In genomic region chr4:123557857-123558536, GRCh38 we compare ENCODE assay signal across 20 cellular contexts.
A peak's percentile ranks its signal among the peaks of the same experiment; 100 is the strongest.
DNase-seq lines count a peak whose midpoint lies in the region; ATAC-seq and TF ChIP-seq lines count a peak whose summit lies in the region.
"Had no signal": no experiment of that assay in that cellular context is flagged by ENCODE, and none has a peak within 500 bp of the region (broad histone marks: within the 10 kb centered on the region; RNA-seq: fewer than 3 reads in every experiment).

No MANE protein-coding gene starts in this region.

- peaks cover 4% of the 10 kb centered on the region for H3K27me3 Mint-ChIP-seq in activated CD8-positive, alpha-beta T cell treated with anti-CD3 and anti-CD28 coated beads, Interleukin-2, amount 10 ng/mL, durations not matched to agents 7 days and 5 days (ENCODE audit: low read depth)
- H3K27me3 Mint-ChIP-seq in activated CD8-positive, alpha-beta T cell treated with anti-CD3 and anti-CD28 coated beads for 36 hours = no peaks in the 10 kb centered on the region
- H3K27me3 Mint-ChIP-seq in WTC11 (ENCODE audit: low read depth) (no peaks in the 10 kb centered on the region), GM23338 (ENCODE audit: insufficient read depth, low read depth, poor library complexity) (peaks cover 5% of the 10 kb centered on the region)
- H3K27me3 Mint-ChIP-seq: CD4-positive, CD25-positive, alpha-beta regulatory T cell had no signal

- no peak overlapping the region for H4K91ac ChIP-seq in IMR-90 (ENCODE audit: insufficient read depth, low read depth, low read length)

- dilution Hi-C loops in IMR-90 (cut with HindIII; ENCODE audit: low sequenced_read_pairs, unreplicated experiment) = no loop called here

- H2BK15ac ChIP-seq in IMR-90 (ENCODE audit: low read depth, low read length) (peak overlapping the region; percentile 80; the same call in 1 of the 3 replicates), mesendoderm (replicated peaks; ENCODE audit: low read depth) (no peak overlapping the region)

- H4K20me1 ChIP-seq in IMR-90 (ENCODE audit: insufficient read depth, low read length) = no peaks in the 10 kb centered on the region
- no peaks in the 10 kb centered on the region for H4K20me1 ChIP-seq in GM23338 (replicated peaks; ENCODE audit: insufficient read depth)
- H4K20me1 ChIP-seq: BLaER1 had no signal

- no peaks in the 10 kb centered on the region for H3K9me3 ChIP-seq in IMR-90 (ENCODE audit: control insufficient read depth, insufficient read depth, low read length)
- H3K9me3 ChIP-seq: BLaER1, Caco-2, HAP-1 had no signal

- no peaks in the 10 kb centered on the region for H3K9me3 Mint-ChIP-seq in activated CD8-positive, alpha-beta T cell treated with anti-CD3 and anti-CD28 coated beads, Interleukin-2, amount 10 ng/mL, durations not matched to agents 7 days and 5 days (ENCODE audit: insufficient read depth)
- no peaks in the 10 kb centered on the region for H3K9me3 Mint-ChIP-seq in activated CD8-positive, alpha-beta T cell treated with anti-CD3 and anti-CD28 coated beads for 36 hours
- H3K9me3 Mint-ChIP-seq in WTC11 = peaks cover under 1% of the 10 kb centered on the region; the same call in 1 of the 2 replicates
- no peaks in the 10 kb centered on the region for H3K9me3 Mint-ChIP-seq in GM23338
- H3K9me3 Mint-ChIP-seq: CD8-positive, alpha-beta T cell; HFFc6 had no signal

- H3K4me1 ChIP-seq in IMR-90 (ENCODE audit: control insufficient read depth, insufficient read depth, low read length) (peaks cover 27% of the 10 kb centered on the region), mesendoderm (ENCODE audit: control insufficient read depth, low read depth, low read length) (no peaks in the 10 kb centered on the region), GM23338 (ENCODE audit: insufficient read depth) (peaks cover 52% of the 10 kb centered on the region)
- H3K4me1 ChIP-seq: BLaER1, HAP-1 had no signal

- H2BK120ac ChIP-seq in IMR-90 (ENCODE audit: low read depth, low read length) (no peak overlapping the region), mesendoderm (ENCODE audit: low read depth, low read length) (no peak overlapping the region)

- H3K4me1 Mint-ChIP-seq in activated CD8-positive, alpha-beta T cell treated with anti-CD3 and anti-CD28 coated beads, Interleukin-2, amount 10 ng/mL, durations not matched to agents 7 days and 5 days (ENCODE audit: low read depth) = peaks cover 39% of the 10 kb centered on the region
- H3K4me1 Mint-ChIP-seq in activated CD8-positive, alpha-beta T cell treated with anti-CD3 and anti-CD28 coated beads for 36 hours (ENCODE audit: low read depth) = peaks cover 8% of the 10 kb centered on the region
- H3K4me1 Mint-ChIP-seq in WTC11 = peaks cover 56% of the 10 kb centered on the region
- H3K4me1 Mint-ChIP-seq in GM23338 = peaks cover 50% of the 10 kb centered on the region

- H3K4me2 ChIP-seq in IMR-90 (ENCODE audit: low read depth, low read length) = no peak overlapping the region
- no peak overlapping the region for H3K4me2 ChIP-seq in mesendoderm (ENCODE audit: low read length)
- no peak overlapping the region for H3K4me2 ChIP-seq in GM23338
- H3K4me2 ChIP-seq: BLaER1 had no signal

- peak overlapping the region; percentile 23 for H3K27ac Mint-ChIP-seq in activated CD8-positive, alpha-beta T cell treated with anti-CD3 and anti-CD28 coated beads, Interleukin-2, amount 10 ng/mL, durations not matched to agents 7 days and 5 days
- no peak overlapping the region for H3K27ac Mint-ChIP-seq in activated CD8-positive, alpha-beta T cell treated with anti-CD3 and anti-CD28 coated beads for 36 hours
- H3K27ac Mint-ChIP-seq in WTC11 (no peak overlapping the region), GM23338 (no peak overlapping the region)
- H3K27ac Mint-ChIP-seq: B cell; CD4-positive, CD25-positive, alpha-beta regulatory T cell; CD8-positive, alpha-beta T cell; HFFc6 had no signal

- H3F3A ChIP-seq in GM23338 (replicated peaks; ENCODE audit: low read depth) = no peaks in the 10 kb centered on the region

- CTCF ChIA-PET in activated CD8-positive, alpha-beta T cell treated with anti-CD3 and anti-CD28 coated beads, Interleukin-2, amount 10 ng/mL, durations not matched to agents 7 days and 5 days (lab: Charles Lee) = interaction anchor here (1.0 to 1.9 kb wide), 3 partner anchors 21 to 133 kb away, joined by 3 to 4 read pairs (median 4); no protein-coding TSS in a partner anchor
- CTCF ChIA-PET in activated CD8-positive, alpha-beta T cell treated with anti-CD3 and anti-CD28 coated beads for 36 hours (lab: Charles Lee) = no interaction called here
- CTCF ChIA-PET in IMR-90 (lab: Yijun Ruan, JAX) (no interaction called here), WTC11 (lab: Charles Lee) (no interaction called here), GM10248 (lab: Yijun Ruan, JAX) (no interaction called here)

- H3K4me3 ChIP-seq in IMR-90 (ENCODE audit: insufficient read depth, low read depth, low read length) (no peak overlapping the region), mesendoderm (ENCODE audit: low read length) (no peak overlapping the region), GM23338 (no peak overlapping the region)
- H3K4me3 ChIP-seq: BLaER1, HAP-1 had no signal

- DNase-seq in activated CD8-positive, alpha-beta T cell treated with anti-CD3 and anti-CD28 coated beads, Interleukin-2, amount 10 ng/mL, durations not matched to agents 7 days and 5 days = peak; percentile 46
- DNase-seq in activated CD8-positive, alpha-beta T cell treated with anti-CD3 and anti-CD28 coated beads for 36 hours = no peak
- DNase-seq in IMR-90 = no peak
- DNase-seq in WTC11 (ENCODE audit: low spot score) = no peak
- DNase-seq in mesendoderm = peak; percentile 56
- DNase-seq in GM23338 (ENCODE audit: low spot score) = no peak
- no peak for DNase-seq in GM10248 (ENCODE audit: extremely low spot score)
- no peak for DNase-seq in middle frontal gyrus (ENCODE audit: extremely low spot score, low spot score)
- DNase-seq: Caco-2; CD4-positive, CD25-positive, alpha-beta regulatory T cell; CD8-positive, alpha-beta T cell; DMS153; DND-41; GOT3; HFFc6 had no signal

- no peak overlapping the region; the same call in 1 of the 2 replicates for H3K23ac ChIP-seq in IMR-90 (ENCODE audit: low read depth, low read length)
- H3K23ac ChIP-seq in mesendoderm (ENCODE audit: low read length) = no peak overlapping the region

- WGBS in IMR-90 (ENCODE audit: extremely low coverage in 2 of 2, insufficient read length in 1 of 2), 2 experiments = no CpG with 5 or more reads among the region's 4 CpGs
- WGBS in mesendoderm (ENCODE audit: extremely low coverage, insufficient coverage, low lambda C conversion rate) = no CpG with 5 or more reads among the region's 4 CpGs

- no peaks in the 10 kb centered on the region for H3K79me2 ChIP-seq in mesendoderm (ENCODE audit: control insufficient read depth, insufficient read depth, low read length)
- H3K79me2 ChIP-seq in GM23338 (replicated peaks; ENCODE audit: insufficient read depth) = no peaks in the 10 kb centered on the region

- no peak overlapping the region for H2AK9ac ChIP-seq in IMR-90 (replicated peaks; ENCODE audit: low read depth, low read length, poor library complexity)

- peaks cover 10% of the 10 kb centered on the region for H3K9me1 ChIP-seq in IMR-90 (ENCODE audit: insufficient read depth, low read length)

- POLR2A ChIA-PET in activated CD8-positive, alpha-beta T cell treated with anti-CD3 and anti-CD28 coated beads, Interleukin-2, amount 10 ng/mL, durations not matched to agents 7 days and 5 days (lab: Charles Lee) = no interaction called here
- POLR2A ChIA-PET in activated CD8-positive, alpha-beta T cell treated with anti-CD3 and anti-CD28 coated beads for 36 hours (lab: Charles Lee) = interaction anchor here (0.6 to 0.9 kb wide), 2 partner anchors 159 to 351 kb away, joined by 3 read pairs; no protein-coding TSS in a partner anchor
- POLR2A ChIA-PET in IMR-90 (lab: Charles Lee; ENCODE audit: unreplicated experiment) = interaction anchor here (0.5 kb wide), 1 partner anchor 23 kb away, joined by 3 read pairs; no protein-coding TSS in a partner anchor
- POLR2A ChIA-PET in WTC11 (lab: Charles Lee) = no interaction called here
- POLR2A ChIA-PET in GM10248 (lab: Yijun Ruan, JAX) = no interaction called here

- H2BK20ac ChIP-seq in IMR-90 (ENCODE audit: low read depth, low read length) = peak overlapping the region; percentile 21

- H3K27ac ChIP-seq in IMR-90 (ENCODE audit: insufficient read depth, low read length) (no peak overlapping the region), mesendoderm (ENCODE audit: low read depth, low read length) (no peak overlapping the region), GM23338 (ENCODE audit: low read depth) (no peak overlapping the region)
- H3K27ac ChIP-seq: 22Rv1, BLaER1, C4-2B had no signal

- H3K56ac ChIP-seq in IMR-90 (ENCODE audit: extremely low read depth, insufficient read depth, low read length) (no peak overlapping the region), mesendoderm (ENCODE audit: low read length) (no peak overlapping the region)

- no TSS peak for BruUV-seq in IMR-90 (replicated peaks; lab: Mats Ljungman, UMichigan)

- intact Hi-C loops in activated CD8-positive, alpha-beta T cell treated with anti-CD3 and anti-CD28 coated beads for 36 hours (cut with micrococcal nuclease) = no loop called here
- intact Hi-C loops in IMR-90 (cut with micrococcal nuclease) = no loop called here

- peak; percentile 75 for ATAC-seq in activated CD8-positive, alpha-beta T cell treated with anti-CD3 and anti-CD28 coated beads, Interleukin-2, amount 10 ng/mL, durations not matched to agents 7 days and 5 days
- no peak for ATAC-seq in activated CD8-positive, alpha-beta T cell treated with anti-CD3 and anti-CD28 coated beads for 36 hours
- ATAC-seq in IMR-90 (ENCODE audit: low read depth) (no peak), WTC11 (no peak), GM23338 (no peak)
- ATAC-seq: CD8-positive, alpha-beta T cell had no signal

- H3K4me3 Mint-ChIP-seq in activated CD8-positive, alpha-beta T cell treated with anti-CD3 and anti-CD28 coated beads, Interleukin-2, amount 10 ng/mL, durations not matched to agents 7 days and 5 days = no peak overlapping the region
- no peak overlapping the region for H3K4me3 Mint-ChIP-seq in activated CD8-positive, alpha-beta T cell treated with anti-CD3 and anti-CD28 coated beads for 36 hours
- H3K4me3 Mint-ChIP-seq in WTC11 (no peak overlapping the region), GM23338 (no peak overlapping the region)
- H3K4me3 Mint-ChIP-seq: B cell; CD4-positive, CD25-positive, alpha-beta regulatory T cell; CD8-positive, alpha-beta T cell; HFFc6 had no signal

- no peak for TF ChIP-seq POLR2A in IMR-90 (IDR thresholded peaks at IDR 0.05; ENCODE audit: low read depth, low read length)

- no peak overlapping the region for H4K8ac ChIP-seq in IMR-90 (ENCODE audit: low read depth in 2 of 2, low read length in 2 of 2)
- no peak overlapping the region for H4K8ac ChIP-seq in mesendoderm (ENCODE audit: low read depth, low read length)

- H3K27me3 ChIP-seq in IMR-90 (ENCODE audit: control insufficient read depth, insufficient read depth, low read length) (no peaks in the 10 kb centered on the region), mesendoderm (ENCODE audit: insufficient read depth, low read length, poor library complexity) (no peaks in the 10 kb centered on the region), GM23338 (ENCODE audit: insufficient read depth) (no peaks in the 10 kb centered on the region)
- H3K27me3 ChIP-seq: BLaER1 had no signal

- no peaks in the 10 kb centered on the region for H3K79me1 ChIP-seq in IMR-90 (ENCODE audit: low read depth in 1 of 2, low read length in 2 of 2)
- no peaks in the 10 kb centered on the region for H3K79me1 ChIP-seq in mesendoderm (ENCODE audit: low read length)

- no peaks in the 10 kb centered on the region for H3K36me3 ChIP-seq in IMR-90 (ENCODE audit: control insufficient read depth, insufficient read depth, low read length)
- H3K36me3 ChIP-seq in mesendoderm (ENCODE audit: control insufficient read depth, insufficient read depth, low read length) = no peaks in the 10 kb centered on the region
- H3K36me3 ChIP-seq in GM23338 (ENCODE audit: insufficient read depth) = no peaks in the 10 kb centered on the region
- H3K36me3 ChIP-seq: BLaER1, HAP-1 had no signal

- no peak overlapping the region; the same call in 1 of the 2 replicates for H2AK5ac ChIP-seq in IMR-90 (ENCODE audit: low read depth, low read length)
- H2AK5ac ChIP-seq in mesendoderm (ENCODE audit: low read length) = no peak overlapping the region

- no peak overlapping the region for H3K18ac ChIP-seq in IMR-90 (ENCODE audit: low read depth, low read length)
- no peak overlapping the region for H3K18ac ChIP-seq in mesendoderm (ENCODE audit: low read length)

- H3K4ac ChIP-seq in IMR-90 (ENCODE audit: low read depth, low read length) (peak overlapping the region; percentile 47; the same call in 1 of the 2 replicates), mesendoderm (ENCODE audit: low read depth, low read length) (no peak overlapping the region)

- no peaks in the 10 kb centered on the region for H3K9me2 ChIP-seq in GM23338 (ENCODE audit: insufficient read depth)

- H4K5ac ChIP-seq in IMR-90 (ENCODE audit: low read depth, low read length) (no peak overlapping the region), mesendoderm (ENCODE audit: low read length) (no peak overlapping the region)

- in situ Hi-C loops in IMR-90 (cut with MboI; ENCODE audit: low sequenced_read_pairs) = no loop called here

- H2BK5ac ChIP-seq in IMR-90 (ENCODE audit: low read depth, low read length, poor library complexity, severe bottlenecking) = no peak overlapping the region
- H2BK5ac ChIP-seq in mesendoderm (ENCODE audit: low read length) = no peak overlapping the region

- 0 out of 2 replicates have a peak overlapping the region, but pooled peaks have one; percentile 9 for H3K14ac ChIP-seq in IMR-90 (replicated peaks; ENCODE audit: low read depth, low read length)

- TF ChIP-seq CTCF in activated CD8-positive, alpha-beta T cell treated with anti-CD3 and anti-CD28 coated beads for 36 hours (IDR thresholded peaks at IDR 0.05) = no peak
- TF ChIP-seq CTCF in IMR-90 (conservative IDR thresholded peaks at IDR 0.05; ENCODE audit: low read depth, low read length) = no peak
- no peak for TF ChIP-seq CTCF in WTC11 (IDR thresholded peaks at IDR 0.05)
- TF ChIP-seq CTCF in GM23338 (conservative IDR thresholded peaks at IDR 0.05; ENCODE audit: low read depth in 2 of 2) = no peak
- no peak for TF ChIP-seq CTCF in GM10248 (IDR thresholded peaks at IDR 0.05; ENCODE audit: control extremely low read depth, extremely low read depth, low read depth, missing control alignments)

- TF ChIP-seq RAD21 in IMR-90 (IDR thresholded peaks at IDR 0.05; ENCODE audit: low read length) = no peak

- no peak overlapping the region for H2AFZ ChIP-seq in IMR-90 (replicated peaks; ENCODE audit: low read length, poor library complexity)
- no peak overlapping the region for H2AFZ ChIP-seq in GM23338

- H3K9ac ChIP-seq in IMR-90 (ENCODE audit: low read depth, low read length) (no peak overlapping the region), mesendoderm (ENCODE audit: low read length) (no peak overlapping the region)
- H3K9ac ChIP-seq: BLaER1 had no signal

- no peaks in the 10 kb centered on the region for H3K36me3 Mint-ChIP-seq in activated CD8-positive, alpha-beta T cell treated with anti-CD3 and anti-CD28 coated beads, Interleukin-2, amount 10 ng/mL, durations not matched to agents 7 days and 5 days (ENCODE audit: low read depth)
- no peaks in the 10 kb centered on the region for H3K36me3 Mint-ChIP-seq in activated CD8-positive, alpha-beta T cell treated with anti-CD3 and anti-CD28 coated beads for 36 hours (ENCODE audit: low read depth)
- H3K36me3 Mint-ChIP-seq in WTC11 = no peaks in the 10 kb centered on the region
- H3K36me3 Mint-ChIP-seq in GM23338 (ENCODE audit: low read depth) = no peaks in the 10 kb centered on the region; the same call in 2 of the 3 replicates
- H3K36me3 Mint-ChIP-seq: CD4-positive, CD25-positive, alpha-beta regulatory T cell; CD8-positive, alpha-beta T cell had no signal

Comparison
In these comparisons a context has a peak if more than half of its experiments do, and no peak if none do; other contexts are left out.
1. DNase-seq: peak in activated CD8-positive, alpha-beta T cell treated with anti-CD3 and anti-CD28 coated beads, Interleukin-2, amount 10 ng/mL, durations not matched to agents 7 days and 5 days (single experiment) and mesendoderm (single experiment); none in activated CD8-positive, alpha-beta T cell treated with anti-CD3 and anti-CD28 coated beads for 36 hours (single experiment), IMR-90 (single experiment), WTC11 (single experiment), GM23338 (single experiment), GM10248 (single experiment) and middle frontal gyrus (single experiment).
2. POLR2A ChIA-PET loops: an anchor here in activated CD8-positive, alpha-beta T cell treated with anti-CD3 and anti-CD28 coated beads for 36 hours (0.6 to 0.9 kb wide) and IMR-90 (0.5 kb wide); none called in activated CD8-positive, alpha-beta T cell treated with anti-CD3 and anti-CD28 coated beads, Interleukin-2, amount 10 ng/mL, durations not matched to agents 7 days and 5 days, WTC11 and GM10248.